In genomic region chr14:20682127-20682434, GRCh38 we compare ENCODE assay signal across 8 cellular contexts. TPM values are rescaled to one million over a fixed set of nuclear protein-coding genes. Genes with fewer than 3 reads are reported as not detected.
DNase-seq lines count a peak whose midpoint lies in the region; ATAC-seq, FAIRE-seq and TF ChIP-seq lines count a peak whose summit lies in the region.

No MANE protein-coding gene starts in this region.

- no peaks in the 10 kb centered on the region for H3K36me3 Mint-ChIP-seq in nephron progenitor cell (ENCODE audit: low read depth)

- H3K27me3 Mint-ChIP-seq in nephron progenitor cell (ENCODE audit: low read depth, poor library complexity) = peaks cover 11% of the 10 kb centered on the region

- WGBS in A549 (ENCODE audit: missing lambda C conversion rate) = 2% methylated on average over 11 of the region's 11 CpGs

- no peaks in the 10 kb centered on the region for H3K9me3 Mint-ChIP-seq in nephron progenitor cell

- TF ChIP-seq POLR2A in A549 (IDR thresholded peaks at IDR 0.05; ENCODE audit: low read length) = no peak

- H3K36me3 ChIP-seq in duodenal mucosa (ENCODE audit: control insufficient read depth in 1 of 2, insufficient read depth in 2 of 2, low read length in 2 of 2) (no peaks in the 10 kb centered on the region), muscle layer of colon (ENCODE audit: insufficient read depth, low read length) (no peaks in the 10 kb centered on the region)

- H3K9ac ChIP-seq in duodenal mucosa (ENCODE audit: low read depth in 1 of 2, low read length in 2 of 2) (peak overlapping the region; percentile 97 to 99), muscle layer of colon (ENCODE audit: low read length) (peak overlapping the region; percentile 97)

- peak in 1 of 2 experiments; percentile 4; a peak in 1 of 6 replicates for ATAC-seq in A549

- H3K27me3 ChIP-seq in duodenal mucosa (ENCODE audit: control insufficient read depth in 1 of 2, insufficient read depth in 2 of 2, low read length in 2 of 2) (no peaks in the 10 kb centered on the region), muscle layer of colon (ENCODE audit: control insufficient read depth in 1 of 2, insufficient read depth in 2 of 2, low read length in 2 of 2) (no peaks in the 10 kb centered on the region)

- H3K27ac ChIP-seq in A549 = peak overlapping the region; percentile 95
- peak overlapping the region; percentile 99 for H3K27ac ChIP-seq in duodenal mucosa (ENCODE audit: low read depth, low read length)
- peak overlapping the region; percentile 99 for H3K27ac ChIP-seq in muscle layer of colon (ENCODE audit: low read depth, low read length)

- CTCF ChIA-PET in A549 (lab: Yijun Ruan, JAX) = interaction anchor here (0.9 to 13.8 kb wide), 12 partner anchors 9 to 358 kb away, joined by 3 to 191 read pairs (median 6); no protein-coding TSS in a partner anchor

- no peak for FAIRE-seq in A549 (lab: Jason Lieb, UNC)

- peak overlapping the region; percentile 81 for H3K4me2 ChIP-seq in A549

- POLR2A ChIA-PET in A549 (lab: Yijun Ruan, JAX) = interaction anchor here (0.8 to 5.1 kb wide), 18 partner anchors 8 to 339 kb away, joined by 3 to 46 read pairs (median 4); partner anchors contain the start of genes APEX1, PARP2 and TEP1

- H3K9me3 ChIP-seq in A549 = no peaks in the 10 kb centered on the region
- H3K9me3 ChIP-seq in duodenal mucosa (ENCODE audit: control insufficient read depth in 1 of 2, low read length in 2 of 2) = no peaks in the 10 kb centered on the region
- no peaks in the 10 kb centered on the region for H3K9me3 ChIP-seq in muscle layer of colon (ENCODE audit: low read length)

- DNase-seq in A549 (ENCODE audit: low read depth in 1 of 2, low spot score in 1 of 2) (no peak), SIG-M5 treated with dmso at 0.1 percent for 504 hours (lab: John Stamatoyannopoulos, UW; ENCODE audit: unreplicated experiment) (no peak), superior temporal gyrus (ENCODE audit: extremely low spot score) (no peak), nephron progenitor cell (no peak), glomerular visceral epithelial cell (ENCODE audit: extremely low spot score) (no peak)
- DNase-seq in Jurkat, Clone E6-1 (ENCODE audit: low read depth, low spot score) = no peak

- no peak for TF ChIP-seq EP300 in A549 (IDR thresholded peaks at IDR 0.05)

- no peak for TF ChIP-seq CTCF in A549 (IDR thresholded peaks at IDR 0.05)
- TF ChIP-seq CTCF in nephron progenitor cell (IDR thresholded peaks at IDR 0.05) = no peak

- H3K4me3 Mint-ChIP-seq in nephron progenitor cell = no peak overlapping the region

- H3K4me1 Mint-ChIP-seq in nephron progenitor cell = peaks cover 25% of the 10 kb centered on the region

- no peak for TF ChIP-seq RAD21 in A549 (conservative IDR thresholded peaks at IDR 0.05 in 1 of 2, IDR thresholded peaks at IDR 0.05 in 1 of 2)

- H3K4me1 ChIP-seq in A549 (peaks cover 28% of the 10 kb centered on the region), duodenal mucosa (ENCODE audit: control insufficient read depth in 1 of 2, insufficient read depth in 2 of 2, low read length in 2 of 2) (peaks cover 33 to 47% of the 10 kb centered on the region in 2 donors), muscle layer of colon (ENCODE audit: insufficient read depth, low read length) (peaks cover 34% of the 10 kb centered on the region)

- no peak overlapping the region for H3K27ac Mint-ChIP-seq in nephron progenitor cell

- peak overlapping the region; percentile 58 for H3K4me3 ChIP-seq in A549
- H3K4me3 ChIP-seq in Jurkat, Clone E6-1 (ENCODE audit: low read length) = peak overlapping the region; percentile 71
- H3K4me3 ChIP-seq in duodenal mucosa (ENCODE audit: low read depth in 1 of 2, low read length in 2 of 2) = peak overlapping the region; percentile 90 to 92
- peak overlapping the region; percentile 87 to 88 for H3K4me3 ChIP-seq in muscle layer of colon (ENCODE audit: low read depth in 1 of 2, low read length in 2 of 2)

TF ChIP-seq in A549, 52 proteins besides CTCF, POLR2A, EP300 and RAD21:
- TF ChIP-seq SMC3 (IDR thresholded peaks at IDR 0.05) = no peak
- TF ChIP-seq FOSL2 (IDR thresholded peaks at IDR 0.05) = no peak
- no peak for TF ChIP-seq FOSL2 (CRISPR knock-in tag; IDR thresholded peaks at IDR 0.05)
- TF ChIP-seq ZC3H11A (IDR thresholded peaks at IDR 0.05) = no peak
- no peak for TF ChIP-seq RCOR1 (IDR thresholded peaks at IDR 0.05; ENCODE audit: low read depth, low read length)
- no peak; a peak in 1 of 5 replicates for TF ChIP-seq JUN (IDR thresholded peaks at IDR 0.05)
- TF ChIP-seq HOXA7 (CRISPR knock-in tag; IDR thresholded peaks at IDR 0.05) = no peak
- TF ChIP-seq, protein P1, sequence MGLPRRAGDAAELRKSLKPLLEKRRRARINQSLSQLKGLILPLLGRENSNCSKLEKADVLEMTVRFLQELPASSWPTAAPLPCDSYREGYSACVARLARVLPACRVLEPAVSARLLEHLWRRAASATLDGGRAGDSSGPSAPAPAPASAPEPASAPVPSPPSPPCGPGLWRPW (IDR thresholded peaks at IDR 0.05) = no peak
- TF ChIP-seq, protein P2, sequence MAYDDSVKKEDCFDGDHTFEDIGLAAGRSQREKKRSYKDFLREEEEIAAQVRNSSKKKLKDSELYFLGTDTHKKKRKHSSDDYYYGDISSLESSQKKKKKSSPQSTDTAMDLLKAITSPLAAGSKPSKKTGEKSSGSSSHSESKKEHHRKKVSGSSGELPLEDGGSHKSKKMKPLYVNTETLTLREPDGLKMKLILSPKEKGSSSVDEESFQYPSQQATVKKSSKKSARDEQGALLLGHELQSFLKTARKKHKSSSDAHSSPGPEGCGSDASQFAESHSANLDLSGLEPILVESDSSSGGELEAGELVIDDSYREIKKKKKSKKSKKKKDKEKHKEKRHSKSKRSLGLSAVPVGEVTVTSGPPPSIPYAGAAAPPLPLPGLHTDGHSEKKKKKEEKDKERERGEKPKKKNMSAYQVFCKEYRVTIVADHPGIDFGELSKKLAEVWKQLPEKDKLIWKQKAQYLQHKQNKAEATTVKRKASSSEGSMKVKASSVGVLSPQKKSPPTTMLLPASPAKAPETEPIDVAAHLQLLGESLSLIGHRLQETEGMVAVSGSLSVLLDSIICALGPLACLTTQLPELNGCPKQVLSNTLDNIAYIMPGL (CRISPR knock-in tag; IDR thresholded peaks at IDR 0.05; ENCODE audit: borderline replicate concordance) = no peak
- no peak for TF ChIP-seq ESRRA (IDR thresholded peaks at IDR 0.05; ENCODE audit: borderline replicate concordance, low read length)
- no peak for TF ChIP-seq HDAC2 (IDR thresholded peaks at IDR 0.05)
- no peak for TF ChIP-seq CHD4 (IDR thresholded peaks at IDR 0.05; ENCODE audit: borderline replicate concordance)
- TF ChIP-seq MAZ (IDR thresholded peaks at IDR 0.05; ENCODE audit: borderline replicate concordance, low read depth, low read length) = no peak
- no peak for TF ChIP-seq EHF (CRISPR knock-in tag; IDR thresholded peaks at IDR 0.05)
- TF ChIP-seq PHF8 (IDR thresholded peaks at IDR 0.05; ENCODE audit: borderline replicate concordance, low read depth) = no peak
- TF ChIP-seq ZNF302 (CRISPR knock-in tag; IDR thresholded peaks at IDR 0.05) = no peak
- TF ChIP-seq ZFP36 (IDR thresholded peaks at IDR 0.05; ENCODE audit: borderline replicate concordance, partially characterized antibody) = no peak
- TF ChIP-seq CEBPB (IDR thresholded peaks at IDR 0.05) = no peak

RNA-seq across cellular contexts. Expression of gene RNASE4, which starts 2.3 kb away (rescaled TPM):
- polyA plus RNA-seq in A549 (2011; rRNA removed) (77.4 and 134 TPM in 2 replicates), A549 (2017; fragmentation: RNase III; extraction: RNeasy Plus Mini Kit Qiagen cat#74134 plus additional on column Dnase treatment) (5.8 to 10.6 TPM (median 8.6 TPM) in 3 replicates)
- 11.1 and 15.0 TPM in 2 replicates for polyA plus RNA-seq in A549 (2012; cell fraction: cytosol; rRNA removed)
- 8.0 and 10.9 TPM in 2 replicates for polyA plus RNA-seq in A549 (2012; cell fraction: nucleus; rRNA removed)
- polyA minus RNA-seq in A549 (2011; rRNA and poly(A)+ RNA removed) = 53.7 and 118 TPM in 2 replicates
- 5.3 TPM for polyA plus RNA-seq in Jurkat, Clone E6-1 (2012; ENCODE audit: insufficient read depth, insufficient read length)

RNA-seq across cellular contexts. Expression of gene ANG, which starts 6.5 kb away (rescaled TPM):
- polyA plus RNA-seq in A549 (2011; rRNA removed) = 35.4 and 46.9 TPM in 2 replicates
- 10.5 and 11.6 TPM in 2 replicates for polyA plus RNA-seq in A549 (2012; cell fraction: cytosol; rRNA removed)
- 7.9 and 10.9 TPM in 2 replicates for polyA plus RNA-seq in A549 (2012; cell fraction: nucleus; rRNA removed)
- 6.5 to 10.5 TPM (median 10.2 TPM) in 3 replicates for polyA plus RNA-seq in A549 (2017; fragmentation: RNase III; extraction: RNeasy Plus Mini Kit Qiagen cat#74134 plus additional on column Dnase treatment)
- 19.4 and 35.5 TPM in 2 replicates for polyA minus RNA-seq in A549 (2011; rRNA and poly(A)+ RNA removed)
- 3.3 TPM for polyA plus RNA-seq in Jurkat, Clone E6-1 (2012; ENCODE audit: insufficient read depth, insufficient read length)

RNA-seq across cellular contexts. Expression of gene OR6S1, which starts 40.6 kb away (rescaled TPM):
- polyA plus RNA-seq in A549 (2011; rRNA removed) (not detected in 2 replicates), A549 (2017; fragmentation: RNase III; extraction: RNeasy Plus Mini Kit Qiagen cat#74134 plus additional on column Dnase treatment) (not detected in 3 replicates)
- polyA plus RNA-seq in A549 (2012; cell fraction: cytosol; rRNA removed) = not detected in 2 replicates
- not detected in 2 replicates for polyA plus RNA-seq in A549 (2012; cell fraction: nucleus; rRNA removed)
- polyA minus RNA-seq in A549 (2011; rRNA and poly(A)+ RNA removed) = not detected in 2 replicates
- not detected for polyA plus RNA-seq in Jurkat, Clone E6-1 (2012; ENCODE audit: insufficient read depth, insufficient read length)
